Comparison of ENCODE assay signal across 11 cellular contexts in the genomic region with DNA sequence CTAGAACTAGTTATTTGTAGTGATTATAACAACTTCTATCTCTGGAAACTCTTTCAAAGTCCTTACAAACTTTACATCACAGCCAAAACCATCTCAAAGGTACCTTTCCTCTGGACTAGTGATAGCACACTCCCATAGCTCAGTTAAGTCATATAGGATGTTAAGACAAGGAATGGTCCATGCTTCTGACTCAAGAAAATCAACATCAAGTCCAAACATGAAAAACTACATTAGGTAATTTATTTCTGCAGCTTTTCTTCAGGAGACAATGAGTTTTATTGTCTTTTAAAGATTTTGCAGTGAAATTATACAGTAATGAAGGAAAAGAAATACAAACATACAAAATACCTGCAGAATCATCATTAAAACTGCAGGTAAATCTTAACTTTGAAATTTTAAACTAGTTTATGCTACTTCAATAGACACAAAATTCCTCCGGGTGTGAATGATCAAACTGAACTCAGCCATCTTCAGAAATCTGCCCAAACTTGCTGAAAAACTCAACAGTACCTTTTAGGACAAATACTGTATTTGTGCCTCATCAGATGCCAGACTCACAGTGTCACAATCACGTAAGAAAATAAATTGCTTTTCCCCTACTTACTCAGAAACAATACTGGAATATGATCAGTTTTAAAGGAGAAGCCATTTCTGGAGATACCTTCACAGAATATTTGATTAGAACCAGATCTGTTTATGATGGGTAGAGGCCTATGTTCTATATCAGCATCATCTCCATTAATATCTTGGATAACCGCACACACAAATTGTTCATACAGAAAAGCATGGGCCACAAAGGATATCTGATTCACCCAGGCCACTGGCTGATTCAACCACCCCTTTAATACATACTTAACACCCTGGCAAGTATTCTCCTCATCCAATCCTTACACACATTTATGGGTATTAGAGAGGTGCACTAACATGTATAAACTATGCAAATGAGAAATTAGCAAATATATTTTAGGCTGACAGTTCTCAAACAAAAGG. TPM values are rescaled to one million over a fixed set of nuclear protein-coding genes. Genes with fewer than 3 reads are reported as not detected.
DNase-seq lines count a peak whose midpoint lies in the region; ATAC-seq and TF ChIP-seq lines count a peak whose summit lies in the region.
"Had no signal": no experiment of that assay in that cellular context is flagged by ENCODE, and none has a peak within 500 bp of the region (broad histone marks: within the 10 kb centered on the region; RNA-seq: fewer than 3 reads in every experiment).

No MANE protein-coding gene starts in this region.

- H3K9me3 Mint-ChIP-seq in endothelial cell (ENCODE audit: unreplicated experiment): no peaks in the 10 kb centered on the region

- H3K27ac ChIP-seq in OCI-LY3 (ENCODE audit: low read length): peak overlapping the region; percentile 92
- peak overlapping the region; percentile 99 for H3K27ac ChIP-seq in psoas muscle

- DNase-seq in DMS79 treated with DMSO at 0.1 percent for 48 hours (lab: John Stamatoyannopoulos, UW) (peak; percentile 6), DMS79 (lab: John Stamatoyannopoulos, UW) (no peak), endothelial cell (ENCODE audit: low spot score) (no peak), psoas muscle (no peak), left lobe of liver (ENCODE audit: low spot score) (no peak), NCI-H1092 (lab: John Stamatoyannopoulos, UW) (no peak), NCI-H345 (lab: John Stamatoyannopoulos, UW) (no peak)
- DNase-seq: ACHN; activated CD4-positive, alpha-beta T cell treated with anti-CD3 and anti-CD28 coated beads for 4 hours; foreskin melanocyte had no signal

- peaks cover 10% of the 10 kb centered on the region for H3K27me3 Mint-ChIP-seq in endothelial cell (ENCODE audit: unreplicated experiment)

- peaks cover 3% of the 10 kb centered on the region for H3K36me3 Mint-ChIP-seq in endothelial cell (ENCODE audit: low read depth, unreplicated experiment)

- TF ChIP-seq CTCF in OCI-LY3 (IDR thresholded peaks at IDR 0.05; ENCODE audit: low read depth, low read length) (no peak), endothelial cell (IDR thresholded peaks at IDR 0.05; ENCODE audit: unreplicated experiment) (no peak), psoas muscle (IDR thresholded peaks at IDR 0.05) (no peak)

- H3K79me2 ChIP-seq in OCI-LY3 (ENCODE audit: low read length): peaks cover 78% of the 10 kb centered on the region

- peak overlapping the region; percentile 91 for H3K9ac ChIP-seq in OCI-LY3 (ENCODE audit: low read length)

- peaks cover 7% of the 10 kb centered on the region; the same call in 1 of the 2 replicates for H3K9me3 ChIP-seq in OCI-LY3 (ENCODE audit: insufficient read depth, low read length)
- H3K9me3 ChIP-seq in psoas muscle: peaks cover 2% of the 10 kb centered on the region

- H3K4me3 ChIP-seq in OCI-LY3 (ENCODE audit: low read length) (peak overlapping the region; percentile 86), psoas muscle (peak overlapping the region; percentile 90)

- H3K4me1 Mint-ChIP-seq in endothelial cell (ENCODE audit: unreplicated experiment): peaks cover 20% of the 10 kb centered on the region

- H3K4me3 Mint-ChIP-seq in endothelial cell (ENCODE audit: unreplicated experiment): peak overlapping the region; percentile 26

- peaks cover 50% of the 10 kb centered on the region for H3K4me1 ChIP-seq in OCI-LY3 (ENCODE audit: low read length)
- peaks cover 52% of the 10 kb centered on the region for H3K4me1 ChIP-seq in psoas muscle

- intact Hi-C loops in psoas muscle (cut with DNase I): loop anchor here (5.0 to 10.0 kb wide), 3 partner anchors 36 to 178 kb away; no protein-coding TSS in a partner anchor

- ATAC-seq in psoas muscle: no peak
- no peak for ATAC-seq in left lobe of liver

- no peak overlapping the region for H3K27ac Mint-ChIP-seq in endothelial cell (ENCODE audit: unreplicated experiment)

- H3K27me3 ChIP-seq in OCI-LY3 (ENCODE audit: low read depth, low read length) (no peaks in the 10 kb centered on the region), psoas muscle (ENCODE audit: insufficient read depth in 3 of 3, low read length in 2 of 3) (no peaks in the 10 kb centered on the region)

- 32 to 48% (median 42%) methylated on average over 3 of the region's 3 CpGs for WGBS in psoas muscle, 3 donors

- H2AFZ ChIP-seq in OCI-LY3 (ENCODE audit: low read depth, low read length): no peak overlapping the region

- H3K36me3 ChIP-seq in OCI-LY3 (replicated peaks; ENCODE audit: low read depth, low read length): peaks cover 18% of the 10 kb centered on the region
- no peaks in the 10 kb centered on the region for H3K36me3 ChIP-seq in psoas muscle (ENCODE audit: insufficient read depth in 1 of 2, low read depth in 1 of 2)

- peak overlapping the region; percentile 95 for H3K4me2 ChIP-seq in OCI-LY3 (ENCODE audit: low read length)

- H4K20me1 ChIP-seq in OCI-LY3 (ENCODE audit: insufficient read depth, low read length): peaks cover 38% of the 10 kb centered on the region

RNA-seq across cellular contexts. Expression of a gene that starts 2.6 kb away (rescaled TPM):
- total RNA-seq in endothelial cell (ENCODE audit: unreplicated experiment) (31.7 TPM), psoas muscle (10 to 100 TPM; 20.1 to 33.3 (median 27.0) TPM), left lobe of liver (14.7 TPM)
- 10 to 100 TPM in 1 of 3 donors, 1 to 10 TPM in 2; 7.7 to 16.3 (median 7.8) TPM for polyA plus RNA-seq in psoas muscle
